In the genomic region with DNA sequence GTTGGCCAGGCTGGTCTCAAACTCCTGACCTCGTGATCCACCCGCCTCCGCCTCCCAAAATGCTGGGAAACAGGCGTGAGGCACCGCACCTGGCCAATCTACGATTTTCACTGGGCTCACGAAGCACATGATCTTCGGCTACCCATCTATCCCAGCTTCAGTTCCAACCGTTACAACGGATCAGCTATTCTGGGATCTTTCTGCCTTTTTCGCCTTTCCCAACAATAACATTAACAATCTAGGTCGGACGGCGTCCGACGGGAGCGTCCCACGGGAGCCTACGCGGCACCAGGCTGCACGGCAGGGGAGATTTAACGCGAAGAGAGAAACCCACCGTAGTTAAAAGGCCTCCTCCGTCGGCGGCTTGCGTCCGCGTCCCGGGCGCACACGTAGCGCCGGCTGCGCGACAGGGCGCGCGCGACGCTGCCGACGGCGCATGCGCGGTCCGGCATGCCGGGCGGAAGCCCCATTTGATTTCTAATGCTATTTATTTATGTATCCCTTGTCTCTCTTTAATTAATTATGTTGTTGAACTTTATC, we compare ENCODE assay signal across 8 cellular contexts.
DNase-seq lines count a peak whose midpoint lies in the region; ATAC-seq and TF ChIP-seq lines count a peak whose summit lies in the region.

Gene MSL3B (minus strand): TSS at position 394 of the 540 bp plus-strand sequence.

- H3K4me3 Mint-ChIP-seq in osteocyte (ENCODE audit: unreplicated experiment) = peak within 1 kb of the TSS; percentile 84

- TF ChIP-seq POLR2A in HCT116 (IDR thresholded peaks at IDR 0.05; ENCODE audit: borderline replicate concordance, extremely low read depth, insufficient read depth, insufficient read length) = peak; percentile 83

- no peaks in the 10 kb centered on the region for H3K79me2 ChIP-seq in DOHH2 (ENCODE audit: control insufficient read depth, low read length)
- peaks cover 34% of the 10 kb centered on the region for H3K79me2 ChIP-seq in HCT116 (ENCODE audit: insufficient read depth, low read length)
- no peaks in the 10 kb centered on the region for H3K79me2 ChIP-seq in fibroblast of lung (ENCODE audit: control insufficient read depth, insufficient read depth, low read length)

- no peaks in the 10 kb centered on the region for H3K9me3 ChIP-seq in DOHH2 (ENCODE audit: control insufficient read depth, insufficient read depth, low read length)
- 0 out of 4 replicates have a peak, but pooled peaks cover 0 to 3% of the 10 kb centered on the region in 2 experiments for H3K9me3 ChIP-seq in HCT116 (ENCODE audit: control insufficient read depth in 1 of 2, insufficient read depth in 1 of 2, low read depth in 1 of 2, low read length in 2 of 2)
- H3K9me3 ChIP-seq in fibroblast of lung (ENCODE audit: control insufficient read depth, insufficient read depth, low read depth, low read length) = no peaks in the 10 kb centered on the region
- no peaks in the 10 kb centered on the region for H3K9me3 ChIP-seq in upper lobe of right lung

- H3K4me2 ChIP-seq in DOHH2 (ENCODE audit: low read length) (peak within 1 kb of the TSS; percentile 81), HCT116 (ENCODE audit: low read length) (peak within 1 kb of the TSS; percentile 95), fibroblast of lung (ENCODE audit: extremely low read depth, insufficient read depth, low read length) (peak within 1 kb of the TSS; percentile 69)

- no peak for TF ChIP-seq RAD21 in HCT116 (IDR thresholded peaks at IDR 0.05; ENCODE audit: low read depth)

- TF ChIP-seq CTCF in DOHH2 (IDR thresholded peaks at IDR 0.05; ENCODE audit: low read depth, low read length, poor library complexity, severe bottlenecking) (no peak), HCT116 (IDR thresholded peaks at IDR 0.05 in 2 of 3, conservative IDR thresholded peaks at IDR 0.05 in 1 of 3; ENCODE audit: borderline replicate concordance in 1 of 3, insufficient read depth in 1 of 3, low read depth in 2 of 3, low read length in 2 of 3) (no peak), fibroblast of lung (conservative IDR thresholded peaks at IDR 0.05 in 1 of 2, IDR thresholded peaks at IDR 0.05 in 1 of 2; ENCODE audit: low read depth in 1 of 2, low read length in 2 of 2) (no peak), osteocyte (IDR thresholded peaks at IDR 0.05) (no peak), upper lobe of right lung (IDR thresholded peaks at IDR 0.05) (no peak)

- H3K4me3 ChIP-seq in DOHH2 (ENCODE audit: low read length) (peak within 1 kb of the TSS; percentile 82), HCT116 (replicated peaks in 1 of 2; ENCODE audit: low read depth in 1 of 2, low read length in 2 of 2) (peak within 1 kb of the TSS; percentile 76 to 87), fibroblast of lung (replicated peaks in 1 of 4; ENCODE audit: control extremely low read depth in 1 of 4, insufficient read depth in 1 of 4, low read depth in 3 of 4, low read length in 4 of 4) (peak within 1 kb of the TSS; percentile 62 to 89 (median 72)), upper lobe of right lung (peak within 1 kb of the TSS; percentile 55)

- H3K27me3 Mint-ChIP-seq in osteocyte (ENCODE audit: unreplicated experiment) = peaks cover 30% of the 10 kb centered on the region

- BruUV-seq in HCT116 (replicated peaks; lab: Mats Ljungman, UMichigan) = no TSS peak

- H4K20me1 ChIP-seq in DOHH2 (ENCODE audit: control insufficient read depth, insufficient read depth, low read depth, low read length) (no peaks in the 10 kb centered on the region), HCT116 (ENCODE audit: insufficient read depth) (no peaks in the 10 kb centered on the region), fibroblast of lung (ENCODE audit: control insufficient read depth, extremely low read depth, insufficient read depth, low read length) (no peaks in the 10 kb centered on the region)

- H3K36me3 Mint-ChIP-seq in osteocyte (ENCODE audit: unreplicated experiment) = peaks cover 21% of the 10 kb centered on the region

- H3K27ac Mint-ChIP-seq in osteocyte (ENCODE audit: unreplicated experiment) = peak within 1 kb of the TSS; percentile 72

- H3K4me1 ChIP-seq in DOHH2 (ENCODE audit: control insufficient read depth, low read length) (peaks cover 9% of the 10 kb centered on the region), HCT116 (ENCODE audit: control insufficient read depth in 1 of 2, insufficient read depth in 2 of 2, low read length in 2 of 2) (peaks cover 0 to 6% of the 10 kb centered on the region in 2 experiments; a peak in 2 of 4 replicates), fibroblast of lung (ENCODE audit: control insufficient read depth, extremely low read depth, insufficient read depth, low read length) (no peaks in the 10 kb centered on the region), upper lobe of right lung (no peaks in the 10 kb centered on the region)

- H3K9me3 Mint-ChIP-seq in osteocyte (ENCODE audit: unreplicated experiment) = peaks cover 32% of the 10 kb centered on the region

- RAD21 ChIA-PET in HCT116 (lab: Charles Lee; ENCODE audit: low non-redundant PET in 1 of 2, low total read pairs in 2 of 2, uncharacterized antibody in 2 of 2, unreplicated experiment in 2 of 2) = interaction anchor here in 1 of 2 experiments (0.7 kb wide), 1 partner anchor 389 kb away, joined by 4 read pairs; no protein-coding TSS in a partner anchor

- no peaks in the 10 kb centered on the region for H3K27me3 ChIP-seq in DOHH2 (ENCODE audit: control insufficient read depth, low read length)
- no peaks in the 10 kb centered on the region for H3K27me3 ChIP-seq in HCT116 (ENCODE audit: insufficient read depth, low read length)
- H3K27me3 ChIP-seq in fibroblast of lung (ENCODE audit: control insufficient read depth, insufficient read depth, low read length) = no peaks in the 10 kb centered on the region
- peaks cover 4% of the 10 kb centered on the region for H3K27me3 ChIP-seq in upper lobe of right lung

- H3F3A ChIP-seq in DOHH2 (ENCODE audit: control insufficient read depth, insufficient read depth) = no peaks in the 10 kb centered on the region

- POLR2A ChIA-PET in HCT116 (lab: Charles Lee) = interaction anchor here (0.6 kb wide), 1 partner anchor 143 kb away, joined by 3 read pairs; no protein-coding TSS in a partner anchor

- ATAC-seq in HCT116 (peak; percentile 89), upper lobe of right lung (peak; percentile 77), GM19328 (IDR thresholded peaks at IDR 0.05; ENCODE audit: unreplicated experiment) (no peak)

- H2AFZ ChIP-seq in HCT116 (ENCODE audit: low read depth, low read length, poor library complexity, severe bottlenecking) = peak within 1 kb of the TSS; percentile 99
- peak within 1 kb of the TSS; percentile 97 for H2AFZ ChIP-seq in fibroblast of lung (ENCODE audit: low read length)

- DNase-seq in HCT116 (ENCODE audit: low read depth, low spot score) = peak; percentile 46
- DNase-seq in NCI-H345 (lab: John Stamatoyannopoulos, UW) = peak; percentile 79
- DNase-seq in activated T-cell treated with anti-CD3 and anti-CD28 coated beads, Interleukin-2, amount 50 U/mL, for 1 hour = peak; percentile 66
- peak; percentile 39 to 66 for DNase-seq in fibroblast of lung (ENCODE audit: low read depth in 2 of 2)
- DNase-seq in osteocyte (ENCODE audit: extremely low spot score, unreplicated experiment) = no peak
- peak; percentile 75 for DNase-seq in upper lobe of right lung

- no peaks in the 10 kb centered on the region for H3K9me2 ChIP-seq in DOHH2 (replicated peaks; ENCODE audit: control insufficient read depth, low read length)
- no peaks in the 10 kb centered on the region for H3K9me2 ChIP-seq in HCT116 (ENCODE audit: insufficient read depth)

- H3K9ac ChIP-seq in HCT116 (ENCODE audit: low read length) = peak within 1 kb of the TSS; percentile 81
- peak within 1 kb of the TSS; percentile 61 for H3K9ac ChIP-seq in fibroblast of lung (ENCODE audit: insufficient read depth, low read length)

- intact Hi-C loops in HCT116 (cut with micrococcal nuclease) = no loop called here
- intact Hi-C loops in upper lobe of right lung (cut with DNase I) = no loop called here

- peaks cover 11% of the 10 kb centered on the region for H3K4me1 Mint-ChIP-seq in osteocyte (ENCODE audit: unreplicated experiment)

- H3K27ac ChIP-seq in DOHH2 (ENCODE audit: low read depth, low read length) (no peak within 1 kb of the TSS), HCT116 (ENCODE audit: low read depth, low read length) (peak within 1 kb of the TSS; percentile 73), fibroblast of lung (ENCODE audit: insufficient read depth, low read length) (peak within 1 kb of the TSS; percentile 62), upper lobe of right lung (no peak within 1 kb of the TSS)

- H3K36me3 ChIP-seq in DOHH2 (ENCODE audit: control insufficient read depth, low read length) (peaks cover 13% of the 10 kb centered on the region), HCT116 (ENCODE audit: control insufficient read depth in 1 of 2, insufficient read depth in 2 of 2, low read length in 2 of 2) (peaks cover 0 to 12% of the 10 kb centered on the region in 2 experiments; a peak in 1 of 4 replicates), fibroblast of lung (ENCODE audit: control insufficient read depth, insufficient read depth, low read length) (peaks cover 3% of the 10 kb centered on the region), upper lobe of right lung (no peaks in the 10 kb centered on the region)

- CTCF ChIA-PET in HCT116 (lab: Charles Lee) = interaction anchor here (0.7 to 1.7 kb wide), 2 partner anchors 10 to 13 kb away, joined by 3 to 9 read pairs; no protein-coding TSS in a partner anchor

TF ChIP-seq in HCT116, 20 proteins besides CTCF, POLR2A, EP300 and RAD21 (continues in another document):
- TF ChIP-seq FOSL1 (IDR thresholded peaks at IDR 0.05; ENCODE audit: low read depth) (no peak), CBX3 (IDR thresholded peaks at IDR 0.05; ENCODE audit: low read depth) (peak; percentile 60), ZNF274 (IDR thresholded peaks at IDR 0.05; ENCODE audit: low read depth, low read length) (no peak), JUND (IDR thresholded peaks at IDR 0.05) (no peak), TCF7L2 (IDR thresholded peaks at IDR 0.05; ENCODE audit: borderline replicate concordance, extremely low read depth, insufficient read depth, insufficient read length) (peak; percentile 63), SRF (IDR thresholded peaks at IDR 0.05; ENCODE audit: low read depth) (peak; percentile 67; the same call in 1 of the 2 replicates), EZH2phosphoT487 (IDR thresholded peaks at IDR 0.05; ENCODE audit: borderline replicate concordance) (no peak)

Comparison
In these comparisons a context has a peak if more than half of its experiments do, and no peak if none do; other contexts are left out.
1. H3K27ac ChIP-seq: peak in HCT116 (single experiment) and fibroblast of lung (single experiment); none in DOHH2 (single experiment) and upper lobe of right lung (single experiment).
2. Peak in every context shown above with its lines, with median percentiles within 50 percentile points of each other: H3K4me2 ChIP-seq and H3K4me3 ChIP-seq.